ENCODE assay signal across 22 cellular contexts in genomic region chr3:23874359-23875120, GRCh38. TPM values are rescaled to one million over a fixed set of nuclear protein-coding genes. Genes with fewer than 3 reads are reported as not detected.
DNase-seq lines count a peak whose midpoint lies in the region; ATAC-seq and TF ChIP-seq lines count a peak whose summit lies in the region.
"Had no signal": no experiment of that assay in that cellular context is flagged by ENCODE, and none has a peak within 500 bp of the region (broad histone marks: within the 10 kb centered on the region; RNA-seq: fewer than 3 reads in every experiment).

No MANE protein-coding gene starts in this region.

- no peak for DNase-seq in activated CD4-positive, alpha-beta T cell treated with anti-CD3 and anti-CD28 coated beads for 36 hours
- DNase-seq in activated CD4-positive, alpha-beta T cell treated with anti-CD3 and anti-CD28 coated beads, Interleukin-2, amount 50 U/mL, for 4 hours, result no peak
- peak; percentile 61 to 63 for DNase-seq in cardiac fibroblast (ENCODE audit: low read depth in 2 of 2)
- peak; percentile 47 for DNase-seq in kidney tubule cell (ENCODE audit: low spot score)
- DNase-seq in stromal cell of bone marrow (ENCODE audit: low read depth), result peak; percentile 44
- no peak for DNase-seq in germinal center (ENCODE audit: low spot score)
- no peak for DNase-seq in spleen
- DNase-seq: 8988T; activated CD4-positive, alpha-beta T cell treated with anti-CD3 and anti-CD28 coated beads, Interleukin-2, amount 50 U/mL, for 1 hour; activated T-cell treated with anti-CD3 and anti-CD28 coated beads, Interleukin-2, amount 50 U/mL, for 72 hours; anterior cingulate cortex; effector memory CD4-positive, alpha-beta T cell; left ventricle myocardium inferior; NCI-H187 treated with DMSO at 0.1 percent for 48 hours; NCI-H774; SHP77 treated with DMSO at 0.1 percent for 48 hours; small intestine; substantia nigra; T1000 had no signal

- no peaks in the 10 kb centered on the region for H3K27me3 Mint-ChIP-seq in activated CD4-positive, alpha-beta T cell treated with anti-CD3 and anti-CD28 coated beads for 36 hours

- no peaks in the 10 kb centered on the region for H3K9me3 Mint-ChIP-seq in activated CD4-positive, alpha-beta T cell treated with anti-CD3 and anti-CD28 coated beads for 36 hours (ENCODE audit: low read depth)
- H3K9me3 Mint-ChIP-seq: activated T-cell treated with anti-CD3 and anti-CD28 coated beads, Interleukin-2, amount 50 U/mL, for 72 hours had no signal

- H3K4me3 ChIP-seq in cardiac fibroblast (replicated peaks in 1 of 2; ENCODE audit: low read depth in 2 of 2, low read length in 2 of 2) (no peak overlapping the region), spleen (no peak overlapping the region)
- H3K4me3 ChIP-seq: HAP-1, left ventricle myocardium inferior, neural progenitor cell had no signal

- peaks cover 10% of the 10 kb centered on the region for H3K4me1 Mint-ChIP-seq in activated CD4-positive, alpha-beta T cell treated with anti-CD3 and anti-CD28 coated beads for 36 hours

- H3K36me3 ChIP-seq in spleen, result peaks cover 0 to 9% (median 0%) of the 10 kb centered on the region in 6 donors
- H3K36me3 ChIP-seq: left ventricle myocardium inferior, neural progenitor cell had no signal

- POLR2A ChIA-PET in activated CD4-positive, alpha-beta T cell treated with anti-CD3 and anti-CD28 coated beads for 36 hours (lab: Charles Lee), result interaction anchor here (0.6 kb wide), 1 partner anchor 11 kb away, joined by 5 read pairs; no protein-coding TSS in a partner anchor

- no peaks in the 10 kb centered on the region for H3K9me3 ChIP-seq in spleen
- H3K9me3 ChIP-seq: left ventricle myocardium inferior had no signal

- H3K36me3 Mint-ChIP-seq in activated CD4-positive, alpha-beta T cell treated with anti-CD3 and anti-CD28 coated beads for 36 hours (ENCODE audit: low read depth), result no peaks in the 10 kb centered on the region

- no peak for ATAC-seq in activated CD4-positive, alpha-beta T cell treated with anti-CD3 and anti-CD28 coated beads for 36 hours
- no peak for ATAC-seq in HG03354 (IDR thresholded peaks at IDR 0.05; ENCODE audit: poor library complexity, severe bottlenecking, unreplicated experiment)
- ATAC-seq: activated T-cell treated with anti-CD3 and anti-CD28 coated beads, Interleukin-2, amount 50 U/mL, for 72 hours had no signal

- 81 to 93% (median 83%) methylated on average over 6 of the region's 6 CpGs for WGBS in spleen, 5 donors

- intact Hi-C loops in activated CD4-positive, alpha-beta T cell treated with anti-CD3 and anti-CD28 coated beads for 36 hours (cut with DNase I, micrococcal nuclease), result no loop called here
- intact Hi-C loops in spleen (cut with DNase I; ENCODE audit: low total_unique reads), result no loop called here

- H3K4me1 ChIP-seq in spleen, result peaks cover 3 to 68% (median 36%) of the 10 kb centered on the region in 6 donors
- H3K4me1 ChIP-seq: HAP-1 had no signal

- H3K27ac ChIP-seq in spleen, result no peak overlapping the region
- H3K27ac ChIP-seq: left ventricle myocardium inferior, neural progenitor cell had no signal

- H3K4me3 Mint-ChIP-seq in activated CD4-positive, alpha-beta T cell treated with anti-CD3 and anti-CD28 coated beads for 36 hours, result no peak overlapping the region
- H3K4me3 Mint-ChIP-seq: activated T-cell treated with anti-CD3 and anti-CD28 coated beads, Interleukin-2, amount 50 U/mL, for 72 hours; neural progenitor cell had no signal

- H3K27ac Mint-ChIP-seq in activated CD4-positive, alpha-beta T cell treated with anti-CD3 and anti-CD28 coated beads for 36 hours, result peak overlapping the region; percentile 49
- H3K27ac Mint-ChIP-seq: activated T-cell treated with anti-CD3 and anti-CD28 coated beads, Interleukin-2, amount 50 U/mL, for 72 hours; neural progenitor cell had no signal

- TF ChIP-seq POLR2A in spleen (IDR thresholded peaks at IDR 0.05), result no peak

- H3K27me3 ChIP-seq in spleen (replicated peaks in 1 of 7), result no peaks in the 10 kb centered on the region
- H3K27me3 ChIP-seq: neural progenitor cell had no signal

- CTCF ChIA-PET in activated CD4-positive, alpha-beta T cell treated with anti-CD3 and anti-CD28 coated beads for 36 hours (lab: Charles Lee), result interaction anchor here (0.5 to 1.8 kb wide), 4 partner anchors 10 to 837 kb away, joined by 3 to 5 read pairs (median 3); no protein-coding TSS in a partner anchor

- TF ChIP-seq CTCF in cardiac fibroblast (IDR thresholded peaks at IDR 0.05; ENCODE audit: low read depth, low read length) (no peak), spleen (IDR thresholded peaks at IDR 0.05 in 8 of 11, conservative IDR thresholded peaks at IDR 0.05 in 3 of 11) (no peak)

RNA-seq across cellular contexts. Expression of gene NKIRAS1, which starts 42.2 kb away (rescaled TPM):
- 1 to 10 TPM; 2.8 to 3.5 TPM for total RNA-seq in activated CD4-positive, alpha-beta T cell treated with anti-CD3 and anti-CD28 coated beads for 36 hours
- total RNA-seq in spleen, result 10 to 100 TPM in 2 of 7 donors, 1 to 10 TPM in 5; 6.3 to 14.2 (median 9.2) TPM
- 1 to 10 TPM; 3.5 to 8.1 (median 4.9) TPM for polyA plus RNA-seq in spleen

RNA-seq across cellular contexts. Expression of gene RPL15, which starts 42.4 kb away (rescaled TPM):
- total RNA-seq in activated CD4-positive, alpha-beta T cell treated with anti-CD3 and anti-CD28 coated beads for 36 hours, result 1,000 to 10,000 TPM; 2,605 to 3,065 TPM
- total RNA-seq in spleen, result 1,000 to 10,000 TPM; 1,270 to 1,952 (median 1,638) TPM
- 1,000 to 10,000 TPM; 4,457 to 6,830 (median 5,860) TPM for polyA plus RNA-seq in spleen

Comparison
In these comparisons a context has a peak if more than half of its experiments do, and no peak if none do; other contexts are left out.
1. DNase-seq: peak in cardiac fibroblast (2 of 2), kidney tubule cell (single experiment) and stromal cell of bone marrow (single experiment); none in activated CD4-positive, alpha-beta T cell treated with anti-CD3 and anti-CD28 coated beads for 36 hours (single experiment), activated CD4-positive, alpha-beta T cell treated with anti-CD3 and anti-CD28 coated beads, Interleukin-2, amount 50 U/mL, for 4 hours (0 of 2), germinal center (single experiment) and spleen (single experiment).